In genomic region chr4:176383273-176384077, GRCh38 we compare ENCODE assay signal across 16 cellular contexts.
DNase-seq lines count a peak whose midpoint lies in the region; ATAC-seq, FAIRE-seq and TF ChIP-seq lines count a peak whose summit lies in the region.
"Had no signal": no experiment of that assay in that cellular context is flagged by ENCODE, and none has a peak within 500 bp of the region (broad histone marks: within the 10 kb centered on the region; RNA-seq: fewer than 3 reads in every experiment).

No MANE protein-coding gene starts in this region.

- TF ChIP-seq CTCF in hepatocyte (IDR thresholded peaks at IDR 0.05; ENCODE audit: poor library complexity) (no peak), prostate gland (IDR thresholded peaks at IDR 0.05) (no peak), ascending aorta (IDR thresholded peaks at IDR 0.05) (no peak), kidney (IDR thresholded peaks at IDR 0.05; ENCODE audit: borderline replicate concordance, extremely low read depth, insufficient read depth) (no peak)

- no peaks in the 10 kb centered on the region for H3K79me2 ChIP-seq in hepatocyte
- H3K79me2 ChIP-seq: parathyroid adenoma had no signal

- intact Hi-C loops in right cardiac atrium (cut with DNase I) (loop anchor here in 1 of 4 donors (5.0 kb wide), 1 partner anchor 659 kb away; no protein-coding TSS in a partner anchor), left cardiac atrium (cut with DNase I) (loop anchor here in 1 of 2 donors (10.0 kb wide), 1 partner anchor 661 kb away; no protein-coding TSS in a partner anchor), prostate gland (cut with DNase I) (no loop called here), ascending aorta (cut with DNase I) (no loop called here), kidney (cut with DNase I) (no loop called here)

- H3K4me1 ChIP-seq in right cardiac atrium (ENCODE audit: control insufficient read depth, insufficient read depth, low read length): no peaks in the 10 kb centered on the region
- no peaks in the 10 kb centered on the region for H3K4me1 ChIP-seq in hepatocyte (ENCODE audit: insufficient read depth)
- H3K4me1 ChIP-seq in prostate gland (replicated peaks): no peaks in the 10 kb centered on the region
- H3K4me1 ChIP-seq in ascending aorta: no peaks in the 10 kb centered on the region
- H3K4me1 ChIP-seq in kidney (ENCODE audit: control insufficient read depth in 1 of 2, insufficient read depth in 1 of 2, low read depth in 1 of 2, low read length in 2 of 2): no peaks in the 10 kb centered on the region
- H3K4me1 ChIP-seq: parathyroid adenoma had no signal

- TF ChIP-seq POLR2A in prostate gland (IDR thresholded peaks at IDR 0.05): no peak

- H4K20me1 ChIP-seq in hepatocyte (ENCODE audit: insufficient read depth, poor library complexity, severe bottlenecking): no peaks in the 10 kb centered on the region

- peak overlapping the region; percentile 13 for H3K4me2 ChIP-seq in hepatocyte

- DNase-seq in right cardiac atrium (no peak), left cardiac atrium (no peak), astrocyte of the hippocampus (ENCODE audit: low read depth, low spot score) (peak; percentile 37), hepatocyte (ENCODE audit: low spot score) (no peak), prostate gland (ENCODE audit: low spot score) (no peak), ascending aorta (ENCODE audit: low spot score in 2 of 2) (no peak), kidney (no peak)
- DNase-seq: activated CD4-positive, alpha-beta T cell treated with anti-CD3 and anti-CD28 coated beads, Interleukin-2, amount 10 ng/mL, durations not matched to agents 24 days and 14 days; cerebellar nuclear complex; NCI-H1092 treated with DMSO at 0.1 percent for 48 hours; SIG-M5; T1000 had no signal

- H3K9me3 ChIP-seq in right cardiac atrium (ENCODE audit: control insufficient read depth, low read length) (no peaks in the 10 kb centered on the region), hepatocyte (ENCODE audit: low read depth) (no peaks in the 10 kb centered on the region), prostate gland (no peaks in the 10 kb centered on the region), ascending aorta (no peaks in the 10 kb centered on the region), kidney (ENCODE audit: control insufficient read depth in 1 of 2, low read length in 2 of 2) (no peaks in the 10 kb centered on the region)

- no peaks in the 10 kb centered on the region for H3K9me2 ChIP-seq in hepatocyte (replicated peaks; ENCODE audit: insufficient read depth)

- peak overlapping the region; percentile 31 for H3K4me3 ChIP-seq in right cardiac atrium (ENCODE audit: low read length)
- H3K4me3 ChIP-seq in hepatocyte: no peak overlapping the region
- H3K4me3 ChIP-seq in prostate gland: no peak overlapping the region
- H3K4me3 ChIP-seq in ascending aorta: peak overlapping the region in 1 of 2 donors; percentile 23
- H3K4me3 ChIP-seq in kidney (ENCODE audit: low read length in 2 of 2): no peak overlapping the region

- H3K27ac ChIP-seq in right cardiac atrium (ENCODE audit: low read length): no peak overlapping the region
- H3K27ac ChIP-seq in hepatocyte: no peak overlapping the region
- no peak overlapping the region for H3K27ac ChIP-seq in prostate gland
- no peak overlapping the region for H3K27ac ChIP-seq in ascending aorta
- H3K27ac ChIP-seq in kidney (ENCODE audit: low read depth in 2 of 2, low read length in 2 of 2): no peak overlapping the region
- H3K27ac ChIP-seq: parathyroid adenoma had no signal

- no peak overlapping the region for H3K9ac ChIP-seq in kidney (ENCODE audit: low read length in 2 of 2)
- H3K9ac ChIP-seq: parathyroid adenoma had no signal

- H3K36me3 ChIP-seq in hepatocyte (replicated peaks; ENCODE audit: insufficient read depth, low read depth) (no peaks in the 10 kb centered on the region), prostate gland (no peaks in the 10 kb centered on the region), ascending aorta (no peaks in the 10 kb centered on the region), kidney (ENCODE audit: control insufficient read depth in 1 of 2, insufficient read depth in 2 of 2, low read length in 2 of 2) (no peaks in the 10 kb centered on the region)

- H3K27me3 ChIP-seq in right cardiac atrium (ENCODE audit: control insufficient read depth, insufficient read depth) (no peaks in the 10 kb centered on the region), hepatocyte (no peaks in the 10 kb centered on the region), prostate gland (replicated peaks; ENCODE audit: insufficient read depth) (no peaks in the 10 kb centered on the region), ascending aorta (no peaks in the 10 kb centered on the region)

- no peak overlapping the region for H2AFZ ChIP-seq in hepatocyte
- H2AFZ ChIP-seq: parathyroid adenoma had no signal

- FAIRE-seq in kidney (lab: Jason Lieb, UNC): no peak
- FAIRE-seq: GM18507 had no signal

- ATAC-seq in right cardiac atrium (peak; percentile 59 to 94), left cardiac atrium (no peak), GM18858 (IDR thresholded peaks at IDR 0.05; ENCODE audit: unreplicated experiment) (no peak)
- ATAC-seq: activated naive CD4-positive, alpha-beta T cell treated with anti-CD3 and anti-CD28 coated beads, Interleukin-2, amount 50 U/mL, for 72 hours had no signal

- WGBS in right cardiac atrium: 20% methylated on average over 8 of the region's 8 CpGs
- 62% methylated on average over 8 of the region's 8 CpGs for WGBS in hepatocyte (ENCODE audit: low lambda C conversion rate, missing lambda C conversion rate)
- WGBS in prostate gland: 27% methylated on average over 8 of the region's 8 CpGs

Comparison
In these comparisons a context has a peak if more than half of its experiments do, and no peak if none do; other contexts are left out.
1. ATAC-seq: peak in right cardiac atrium (2 of 2); none in left cardiac atrium (0 of 2) and GM18858 (single experiment).